In genomic region chr3:134366221-134366927, GRCh38 we compare ENCODE assay signal across 12 cellular contexts. TPM values are rescaled to one million over a fixed set of nuclear protein-coding genes. Genes with fewer than 3 reads are reported as not detected.
DNase-seq lines count a peak whose midpoint lies in the region; ATAC-seq, FAIRE-seq and TF ChIP-seq lines count a peak whose summit lies in the region.
"Had no signal": no experiment of that assay in that cellular context is flagged by ENCODE, and none has a peak within 500 bp of the region (broad histone marks: within the 10 kb centered on the region; RNA-seq: fewer than 3 reads in every experiment).

No MANE protein-coding gene starts in this region.

- POLR2A ChIA-PET in A549 (lab: Yijun Ruan, JAX) = interaction anchor here (1.1 to 4.8 kb wide), 7 partner anchors 8 to 108 kb away, joined by 3 to 49 read pairs (median 4); partner anchors contain the start of gene AMOTL2
- POLR2A ChIA-PET in RWPE1 (lab: Yijun Ruan, JAX; ENCODE audit: low non-redundant PET) = interaction anchor here (0.6 kb wide), 1 partner anchor 27 kb away, joined by 4 read pairs; no protein-coding TSS in a partner anchor
- POLR2A ChIA-PET in CD4-positive, alpha-beta memory T cell (lab: Charles Lee; ENCODE audit: partially characterized antibody) = no interaction called here

- H3K36me3 ChIP-seq in CD4-positive, alpha-beta memory T cell (ENCODE audit: insufficient read depth, low read length) = no peaks in the 10 kb centered on the region
- H3K36me3 ChIP-seq in BE2C = no peaks in the 10 kb centered on the region

- TF ChIP-seq RAD21 in A549 (conservative IDR thresholded peaks at IDR 0.05 in 1 of 2, IDR thresholded peaks at IDR 0.05 in 1 of 2) = no peak

- peaks cover 29% of the 10 kb centered on the region for H3K36me3 Mint-ChIP-seq in progenitor cell of endocrine pancreas (ENCODE audit: insufficient read depth)
- no peaks in the 10 kb centered on the region for H3K36me3 Mint-ChIP-seq in CD4-positive, alpha-beta memory T cell

- no peak for TF ChIP-seq EP300 in A549 (IDR thresholded peaks at IDR 0.05)

- DNase-seq in A549 (ENCODE audit: low read depth in 1 of 2, low spot score in 1 of 2) (no peak), RWPE1 (ENCODE audit: low spot score) (no peak), fibroblast of the aortic adventitia (ENCODE audit: low read depth) (peak; percentile 38), progenitor cell of endocrine pancreas (ENCODE audit: low spot score, unreplicated experiment) (no peak), retina (no peak), BE2C (no peak), NOMO-1 treated with DMSO at 0.1 percent for 48 hours (lab: John Stamatoyannopoulos, UW; ENCODE audit: unreplicated experiment) (no peak)
- no peak for DNase-seq in CD4-positive, alpha-beta memory T cell
- DNase-seq: NCI-H510A treated with DMSO at 0.1 percent for 48 hours had no signal

- H3K4me2 ChIP-seq in A549 = peak overlapping the region; percentile 93

- WGBS in A549 (ENCODE audit: missing lambda C conversion rate) = 82% methylated on average over 11 of the region's 13 CpGs

- H3K4me3 Mint-ChIP-seq in progenitor cell of endocrine pancreas (ENCODE audit: low read depth) = no peak overlapping the region
- H3K4me3 Mint-ChIP-seq in CD4-positive, alpha-beta memory T cell = no peak overlapping the region

- CTCF ChIA-PET in A549 (lab: Yijun Ruan, JAX) = interaction anchor here (0.9 to 31.4 kb wide), 9 partner anchors 8 to 113 kb away, joined by 3 to 356 read pairs (median 5); partner anchors contain the start of genes AMOTL2, ANAPC13 and CEP63
- CTCF ChIA-PET in RWPE1 (lab: Yijun Ruan, JAX) = interaction anchor here (0.7 to 0.9 kb wide), 3 partner anchors 57 to 114 kb away, joined by 3 to 4 read pairs (median 3); no protein-coding TSS in a partner anchor
- CTCF ChIA-PET in CD4-positive, alpha-beta memory T cell (lab: Charles Lee; ENCODE audit: partially characterized antibody) = interaction anchor here (1.0 to 1.9 kb wide), 3 partner anchors 9 to 154 kb away, joined by 3 to 5 read pairs (median 3); no protein-coding TSS in a partner anchor

- H3K9me3 Mint-ChIP-seq in progenitor cell of endocrine pancreas (ENCODE audit: low read depth) = no peaks in the 10 kb centered on the region
- H3K9me3 Mint-ChIP-seq in CD4-positive, alpha-beta memory T cell = no peaks in the 10 kb centered on the region
- H3K9me3 Mint-ChIP-seq: activated T-helper 2 cell treated with anti-CD3 and anti-CD28 coated beads, Interferon-gamma antibody, Interleukin-2, Interleukin-4, amounts not matched to agents 10 μg/mL and 5 μg/mL and 100 μg/mL, durations not matched to agents 14 hours and 24 hours and 36 hours had no signal

- ATAC-seq in A549 = no peak

- no peak for FAIRE-seq in A549 (lab: Jason Lieb, UNC)
- FAIRE-seq: G401.6 had no signal

- intact Hi-C loops in CD4-positive, alpha-beta memory T cell (cut with micrococcal nuclease) = loop anchor here (10.0 kb wide), 1 partner anchor 108 kb away; no protein-coding TSS in a partner anchor

- H3K4me3 ChIP-seq in A549 (no peak overlapping the region), fibroblast of the aortic adventitia (ENCODE audit: low read depth, low read length) (no peak overlapping the region), BE2C (ENCODE audit: low read depth, low read length) (no peak overlapping the region)
- no peak overlapping the region for H3K4me3 ChIP-seq in CD4-positive, alpha-beta memory T cell (ENCODE audit: low read length in 2 of 2)

- no peaks in the 10 kb centered on the region for H3K27me3 Mint-ChIP-seq in progenitor cell of endocrine pancreas
- H3K27me3 Mint-ChIP-seq in CD4-positive, alpha-beta memory T cell = no peaks in the 10 kb centered on the region

- no peak for TF ChIP-seq CTCF in A549 (IDR thresholded peaks at IDR 0.05)
- no peak for TF ChIP-seq CTCF in RWPE1 (conservative IDR thresholded peaks at IDR 0.05; ENCODE audit: low read depth)
- no peak for TF ChIP-seq CTCF in fibroblast of the aortic adventitia (IDR thresholded peaks at IDR 0.05; ENCODE audit: insufficient read depth, low read length)
- TF ChIP-seq CTCF in progenitor cell of endocrine pancreas (IDR thresholded peaks at IDR 0.05; ENCODE audit: unreplicated experiment) = no peak
- no peak for TF ChIP-seq CTCF in BE2C (IDR thresholded peaks at IDR 0.05; ENCODE audit: low read depth, low read length)

- TF ChIP-seq POLR2A in A549 (IDR thresholded peaks at IDR 0.05; ENCODE audit: low read length) = no peak

- H3K9me3 ChIP-seq in A549 (no peaks in the 10 kb centered on the region), BE2C (no peaks in the 10 kb centered on the region)
- H3K9me3 ChIP-seq in CD4-positive, alpha-beta memory T cell (ENCODE audit: control insufficient read depth in 1 of 2, low read length in 2 of 2) = no peaks in the 10 kb centered on the region

- H3K27ac ChIP-seq in A549 (peak overlapping the region; percentile 99 to 100), RWPE1 (peak overlapping the region; percentile 97)
- no peak overlapping the region for H3K27ac ChIP-seq in CD4-positive, alpha-beta memory T cell (ENCODE audit: low read depth, low read length)
- H3K27ac ChIP-seq: HL-60 had no signal

- H3K27ac Mint-ChIP-seq in progenitor cell of endocrine pancreas = peak overlapping the region; percentile 59
- peak overlapping the region in 1 of 7 donors; percentile 53 for H3K27ac Mint-ChIP-seq in CD4-positive, alpha-beta memory T cell
- H3K27ac Mint-ChIP-seq: activated T-helper 2 cell treated with anti-CD3 and anti-CD28 coated beads, Interferon-gamma antibody, Interleukin-2, Interleukin-4, amounts not matched to agents 10 μg/mL and 5 μg/mL and 100 μg/mL, durations not matched to agents 14 hours and 24 hours and 36 hours had no signal

- peaks cover 37% of the 10 kb centered on the region for H3K4me1 Mint-ChIP-seq in progenitor cell of endocrine pancreas (ENCODE audit: low read depth)
- H3K4me1 Mint-ChIP-seq in CD4-positive, alpha-beta memory T cell = peaks cover 18 to 30% (median 24%) of the 10 kb centered on the region in 4 donors

- no peaks in the 10 kb centered on the region for H3K27me3 ChIP-seq in CD4-positive, alpha-beta memory T cell (ENCODE audit: insufficient read depth, low read length)
- no peaks in the 10 kb centered on the region; the same call in 1 of the 2 replicates for H3K27me3 ChIP-seq in BE2C

- H3K4me1 ChIP-seq in A549 = peaks cover 97% of the 10 kb centered on the region
- H3K4me1 ChIP-seq in CD4-positive, alpha-beta memory T cell (ENCODE audit: insufficient read depth, low read length) = peaks cover 27% of the 10 kb centered on the region
- H3K4me1 ChIP-seq in BE2C = no peaks in the 10 kb centered on the region

TF ChIP-seq in A549, 52 proteins besides CTCF, POLR2A, EP300 and RAD21:
- no peak for TF ChIP-seq NFE2L2 (conservative IDR thresholded peaks at IDR 0.05; ENCODE audit: low read length)
- TF ChIP-seq FOSL2 (IDR thresholded peaks at IDR 0.05) = no peak
- no peak for TF ChIP-seq FOSL2 (CRISPR knock-in tag; IDR thresholded peaks at IDR 0.05)
- no peak for TF ChIP-seq KDM1A (IDR thresholded peaks at IDR 0.05; ENCODE audit: low read depth)
- TF ChIP-seq RNF2 (IDR thresholded peaks at IDR 0.05; ENCODE audit: borderline replicate concordance, low read depth) = no peak
- TF ChIP-seq FOSB (CRISPR knock-in tag; IDR thresholded peaks at IDR 0.05) = no peak
- no peak for TF ChIP-seq CHD2 (IDR thresholded peaks at IDR 0.05; ENCODE audit: low read length, partially characterized antibody)
- no peak for TF ChIP-seq HES2 (IDR thresholded peaks at IDR 0.05)
- no peak for TF ChIP-seq HOXB13 (CRISPR knock-in tag; IDR thresholded peaks at IDR 0.05; ENCODE audit: low read depth)
- no peak for TF ChIP-seq MAFK (IDR thresholded peaks at IDR 0.05; ENCODE audit: partially characterized antibody)
- no peak for TF ChIP-seq SREBF2 (IDR thresholded peaks at IDR 0.05)
- TF ChIP-seq, protein P1, sequence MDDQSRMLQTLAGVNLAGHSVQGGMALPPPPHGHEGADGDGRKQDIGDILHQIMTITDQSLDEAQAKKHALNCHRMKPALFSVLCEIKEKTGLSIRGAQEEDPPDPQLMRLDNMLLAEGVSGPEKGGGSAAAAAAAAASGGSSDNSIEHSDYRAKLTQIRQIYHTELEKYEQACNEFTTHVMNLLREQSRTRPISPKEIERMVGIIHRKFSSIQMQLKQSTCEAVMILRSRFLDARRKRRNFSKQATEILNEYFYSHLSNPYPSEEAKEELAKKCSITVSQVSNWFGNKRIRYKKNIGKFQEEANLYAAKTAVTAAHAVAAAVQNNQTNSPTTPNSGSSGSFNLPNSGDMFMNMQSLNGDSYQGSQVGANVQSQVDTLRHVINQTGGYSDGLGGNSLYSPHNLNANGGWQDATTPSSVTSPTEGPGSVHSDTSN (IDR thresholded peaks at IDR 0.05) = no peak
- TF ChIP-seq HOXA7 (CRISPR knock-in tag; IDR thresholded peaks at IDR 0.05) = no peak
- TF ChIP-seq SMC3 (IDR thresholded peaks at IDR 0.05) = no peak
- no peak for TF ChIP-seq HDAC2 (IDR thresholded peaks at IDR 0.05)

RNA-seq across cellular contexts. Expression of gene AMOTL2, which starts 7.9 kb away (rescaled TPM):
- polyA plus RNA-seq in A549 (2011; rRNA removed) (36.3 and 44.1 TPM in 2 replicates), A549 (2017; fragmentation: RNase III; extraction: RNeasy Plus Mini Kit Qiagen cat#74134 plus additional on column Dnase treatment) (40.7 to 49.4 TPM (median 41.1 TPM) in 3 replicates)
- 70.4 and 95.3 TPM in 2 replicates for polyA plus RNA-seq in A549 (2012; cell fraction: cytosol; rRNA removed)
- 144 and 160 TPM in 2 replicates for polyA plus RNA-seq in A549 (2012; cell fraction: nucleus; rRNA removed)
- polyA minus RNA-seq in A549 (2011; rRNA and poly(A)+ RNA removed) = 48.6 and 69.1 TPM in 2 replicates
- total RNA-seq in fibroblast of the aortic adventitia (ENCODE audit: low replicate concordance) (65.0 and 75.7 TPM in 2 replicates), progenitor cell of endocrine pancreas (93.2 and 94.4 TPM in 2 replicates)
- total RNA-seq in CD4-positive, alpha-beta memory T cell = under 1 TPM in 1 of 2 experiments, not detected in 1; 0.23 TPM
- polyA plus RNA-seq in CD4-positive, alpha-beta memory T cell = under 1 TPM in 1 of 2 donors, not detected in 1; 0.48 TPM
- 0.09 TPM for polyA plus RNA-seq in BE2C (2012; ENCODE audit: insufficient read depth, insufficient read length, low read depth)
- total RNA-seq: activated T-helper 2 cell treated with anti-CD3 and anti-CD28 coated beads, Interferon-gamma antibody, Interleukin-2, Interleukin-4, amounts not matched to agents 10 μg/mL and 5 μg/mL and 100 μg/mL, durations not matched to agents 14 hours and 24 hours and 36 hours had no signal

Comparison
In these comparisons a context has a peak if more than half of its experiments do, and no peak if none do; other contexts are left out.
1. RNA of gene AMOTL2, which starts 7.9 kb away (total RNA-seq): 93.2 to 94.4 TPM in progenitor cell of endocrine pancreas and 65.0 to 75.7 TPM in fibroblast of the aortic adventitia; 0.23 TPM in CD4-positive, alpha-beta memory T cell; every median in the first group is over 10 times any median in the second.